8 cellular contexts compared by ENCODE assay signal in genomic region chr9:89603629-89604462, GRCh38. TPM values are rescaled to one million over a fixed set of nuclear protein-coding genes. Genes with fewer than 3 reads are reported as not detected.
DNase-seq lines count a peak whose midpoint lies in the region; ATAC-seq and TF ChIP-seq lines count a peak whose summit lies in the region.

No MANE protein-coding gene starts in this region.

- DNase-seq in DMS79 treated with DMSO at 0.1 percent for 48 hours (lab: John Stamatoyannopoulos, UW): peak; percentile 54
- peak; percentile 92 for DNase-seq in NCI-H1105 (lab: John Stamatoyannopoulos, UW)
- peak; percentile 26 to 27 (median 27) for DNase-seq in T-helper 17 cell
- DNase-seq in central memory CD4-positive, alpha-beta T cell: peak; percentile 36
- peak; percentile 10 for DNase-seq in kidney epithelial cell (ENCODE audit: low read depth)

- H3K27ac ChIP-seq in skin epidermis: peak overlapping the region in 8 of 21 experiments; percentile 0 to 95 (median 18)

- no peaks in the 10 kb centered on the region for H3K36me3 Mint-ChIP-seq in T-helper 17 cell (ENCODE audit: low read depth)

- H3K4me3 Mint-ChIP-seq in T-helper 17 cell: peak overlapping the region; percentile 95

- H3K36me3 ChIP-seq in kidney epithelial cell (ENCODE audit: control insufficient read depth, insufficient read depth, low read length): no peaks in the 10 kb centered on the region

- no peaks in the 10 kb centered on the region for H3K9me3 ChIP-seq in T-helper 17 cell (ENCODE audit: control insufficient read depth, low read length, poor library complexity, severe bottlenecking)

- H3K27me3 Mint-ChIP-seq in T-helper 17 cell: no peaks in the 10 kb centered on the region

- peak overlapping the region; percentile 30 for H3K4me3 ChIP-seq in kidney epithelial cell (ENCODE audit: low read depth, low read length)
- H3K4me3 ChIP-seq in skin epidermis: peak overlapping the region; percentile 26 to 70 (median 63)

- ATAC-seq in T-helper 17 cell: peak; percentile 8
- ATAC-seq in HG02970 (IDR thresholded peaks at IDR 0.05; ENCODE audit: low FRiP score, unreplicated experiment): no peak
- ATAC-seq in HG03442 (IDR thresholded peaks at IDR 0.05; ENCODE audit: unreplicated experiment): no peak

- peaks cover 12% of the 10 kb centered on the region for H3K27me3 ChIP-seq in kidney epithelial cell (ENCODE audit: control insufficient read depth, insufficient read depth, low read length)

- H3K27ac Mint-ChIP-seq in T-helper 17 cell: peak overlapping the region; percentile 91

- H3K4me1 Mint-ChIP-seq in T-helper 17 cell: peaks cover 21% of the 10 kb centered on the region

- peak; percentile 60 for TF ChIP-seq CTCF in kidney epithelial cell (IDR thresholded peaks at IDR 0.05; ENCODE audit: insufficient read depth, low read length, poor library complexity, severe bottlenecking)

RNA-seq across cellular contexts. Expression of gene GADD45G, which starts 1.0 kb away (rescaled TPM):
- total RNA-seq in T-helper 17 cell (10 to 100 TPM; 14.3 to 15.1 TPM), kidney epithelial cell (0.41 and 2.2 TPM in 2 replicates)

Comparison
In these comparisons a context has a peak if more than half of its experiments do, and no peak if none do; other contexts are left out.
1. DNase-seq: peak in every context shown above with its lines; median percentile 92 in NCI-H1105; 54 in DMS79 treated with DMSO at 0.1 percent for 48 hours; 36 in central memory CD4-positive, alpha-beta T cell; 27 in T-helper 17 cell; 10 in kidney epithelial cell.